Comparison of ENCODE assay signal across 10 cellular contexts in genomic region chr1:35029756-35030155, GRCh38. TPM values are rescaled to one million over a fixed set of nuclear protein-coding genes. Genes with fewer than 3 reads are reported as not detected.
A peak's percentile ranks its signal among the peaks of the same experiment; 100 is the strongest.
DNase-seq lines count a peak whose midpoint lies in the region; ATAC-seq and TF ChIP-seq lines count a peak whose summit lies in the region.
"Had no signal": no experiment of that assay in that cellular context is flagged by ENCODE, and none has a peak within 500 bp of the region (broad histone marks: within the 10 kb centered on the region; RNA-seq: fewer than 3 reads in every experiment).

No MANE protein-coding gene starts in this region.

- peak overlapping the region; percentile 81 for H3K4me3 ChIP-seq in OCI-LY1 (ENCODE audit: low read depth, low read length, poor library complexity, severe bottlenecking)

- peaks cover 30 to 47% of the 10 kb centered on the region in 2 donors for H3K4me1 Mint-ChIP-seq in effector memory CD8-positive, alpha-beta T cell (ENCODE audit: low read depth in 2 of 2)
- peaks cover 21% of the 10 kb centered on the region for H3K4me1 Mint-ChIP-seq in osteocyte (ENCODE audit: unreplicated experiment)

- peak overlapping the region; percentile 2 to 25 for H3K27ac Mint-ChIP-seq in effector memory CD8-positive, alpha-beta T cell
- H3K27ac Mint-ChIP-seq in osteocyte (ENCODE audit: unreplicated experiment), result peak overlapping the region; percentile 41

- H3K79me2 ChIP-seq in OCI-LY1 (ENCODE audit: insufficient read depth, low read length), result 0 out of 2 replicates have a peak, but pooled peaks cover 4% of the 10 kb centered on the region

- H3K9me2 ChIP-seq in OCI-LY1 (ENCODE audit: low read depth, low read length), result no peaks in the 10 kb centered on the region

- no peak overlapping the region for H3K27ac ChIP-seq in OCI-LY1 (ENCODE audit: low read depth, low read length, poor library complexity, severe bottlenecking)

- no peak for ATAC-seq in effector memory CD8-positive, alpha-beta T cell (replicated peaks)
- no peak for ATAC-seq in HG02981 (IDR thresholded peaks at IDR 0.05; ENCODE audit: unreplicated experiment)

- TF ChIP-seq CTCF in OCI-LY1 (IDR thresholded peaks at IDR 0.05; ENCODE audit: low read length) (no peak), osteocyte (IDR thresholded peaks at IDR 0.05) (no peak)

- no peaks in the 10 kb centered on the region for H3K9me3 Mint-ChIP-seq in effector memory CD8-positive, alpha-beta T cell
- peaks cover 13% of the 10 kb centered on the region for H3K9me3 Mint-ChIP-seq in osteocyte (ENCODE audit: unreplicated experiment)

- H3K36me3 ChIP-seq in OCI-LY1 (ENCODE audit: insufficient read depth, low read length), result peaks cover 12% of the 10 kb centered on the region; the same call in 1 of the 2 replicates
- H3K36me3 ChIP-seq: ovary had no signal

- no peaks in the 10 kb centered on the region for H3F3A ChIP-seq in OCI-LY1 (ENCODE audit: insufficient read depth, low read length)

- H4K20me1 ChIP-seq in OCI-LY1 (ENCODE audit: insufficient read depth, low read length), result no peaks in the 10 kb centered on the region

- H3K36me3 Mint-ChIP-seq in effector memory CD8-positive, alpha-beta T cell (ENCODE audit: insufficient read depth), result peaks cover 21% of the 10 kb centered on the region
- H3K36me3 Mint-ChIP-seq in osteocyte (ENCODE audit: unreplicated experiment), result peaks cover 20% of the 10 kb centered on the region

- H3K4me2 ChIP-seq in OCI-LY1 (ENCODE audit: low read length), result peak overlapping the region; percentile 68

- peak overlapping the region; percentile 93 to 98 for H3K4me3 Mint-ChIP-seq in effector memory CD8-positive, alpha-beta T cell
- peak overlapping the region; percentile 100 for H3K4me3 Mint-ChIP-seq in osteocyte (ENCODE audit: unreplicated experiment)

- peak overlapping the region; percentile 81; the same call in 1 of the 2 replicates for H3K9ac ChIP-seq in OCI-LY1 (ENCODE audit: low read length)

- DNase-seq in SIG-M5 treated with dmso at 0.1 percent for 504 hours (lab: John Stamatoyannopoulos, UW; ENCODE audit: unreplicated experiment), result peak; percentile 2
- DNase-seq in SIG-M5 (lab: John Stamatoyannopoulos, UW), result no peak
- DNase-seq in effector memory CD8-positive, alpha-beta T cell, result no peak
- no peak for DNase-seq in osteocyte (ENCODE audit: extremely low spot score, unreplicated experiment)
- DNase-seq in COLO668 (lab: John Stamatoyannopoulos, UW; ENCODE audit: unreplicated experiment), result no peak
- no peak for DNase-seq in medulla oblongata (ENCODE audit: extremely low spot score)
- DNase-seq: NCI-H2081, ovary had no signal

- H3K27me3 ChIP-seq in OCI-LY1 (ENCODE audit: insufficient read depth, low read length), result no peaks in the 10 kb centered on the region
- H3K27me3 ChIP-seq: ovary had no signal

- no peaks in the 10 kb centered on the region for H3K27me3 Mint-ChIP-seq in effector memory CD8-positive, alpha-beta T cell
- no peaks in the 10 kb centered on the region for H3K27me3 Mint-ChIP-seq in osteocyte (ENCODE audit: unreplicated experiment)

- peaks cover 13% of the 10 kb centered on the region for H3K4me1 ChIP-seq in OCI-LY1 (ENCODE audit: insufficient read depth, low read length, severe bottlenecking)

- no peak overlapping the region for H2AFZ ChIP-seq in OCI-LY1 (ENCODE audit: low read length)

- H3K9me3 ChIP-seq in OCI-LY1 (ENCODE audit: low read length), result peaks cover 10% of the 10 kb centered on the region; the same call in 1 of the 2 replicates
- H3K9me3 ChIP-seq: ovary had no signal

RNA-seq across cellular contexts. Expression of gene ZMYM6, which starts 2.0 kb away (rescaled TPM):
- 19.9 and 24.7 TPM in 2 replicates for total RNA-seq in osteocyte

RNA-seq across cellular contexts. Expression of gene TMEM35B, which starts 44.6 kb away (rescaled TPM):
- 20.5 and 22.8 TPM in 2 replicates for total RNA-seq in osteocyte

RNA-seq across cellular contexts. Expression of gene ZMYM1, which starts 49.4 kb away (rescaled TPM):
- total RNA-seq in osteocyte, result 16.9 and 17.2 TPM in 2 replicates
